In the genomic region with DNA sequence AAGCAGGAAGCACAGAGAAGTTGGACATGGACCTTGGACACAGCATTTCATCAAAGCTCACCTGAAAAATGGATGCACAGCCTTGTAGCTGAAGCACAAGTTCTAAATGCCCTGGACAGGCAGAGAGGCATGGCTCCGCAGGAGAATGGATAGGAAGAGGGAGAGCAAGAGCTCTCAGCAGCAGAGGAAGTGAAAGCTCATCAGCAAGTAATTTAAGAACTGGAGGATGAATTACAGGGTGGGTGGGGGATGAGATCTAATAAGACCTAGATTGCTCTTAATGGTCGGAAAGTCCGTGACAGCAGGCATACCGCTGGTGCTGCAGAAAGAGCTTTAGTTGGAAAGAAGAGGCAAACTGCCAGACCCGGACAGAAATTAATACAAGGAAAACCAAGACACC, we compare ENCODE assay signal across 11 cellular contexts.
"Had no signal": no experiment of that assay in that cellular context is flagged by ENCODE, and none has a peak within 500 bp of the region (broad histone marks: within the 10 kb centered on the region; RNA-seq: fewer than 3 reads in every experiment).

No MANE protein-coding gene starts in this region.

- H3K36me3 ChIP-seq: breast epithelium, tibial nerve had no signal

- H3K27ac ChIP-seq: breast epithelium, tibial nerve had no signal

- H3K9me3 ChIP-seq: breast epithelium, tibial nerve had no signal

- H3K9me3 Mint-ChIP-seq: activated CD8-positive, alpha-beta T cell treated with anti-CD3 and anti-CD28 coated beads for 36 hours; activated naive CD4-positive, alpha-beta T cell treated with anti-CD3 and anti-CD28 coated beads, Interleukin-2, amount 50 U/mL, for 72 hours had no signal

- H3K4me3 Mint-ChIP-seq: activated CD8-positive, alpha-beta T cell treated with anti-CD3 and anti-CD28 coated beads for 36 hours had no signal

- H3K4me1 ChIP-seq: breast epithelium, tibial nerve had no signal

- ATAC-seq: activated CD8-positive, alpha-beta T cell treated with anti-CD3 and anti-CD28 coated beads for 36 hours; activated naive CD4-positive, alpha-beta T cell treated with anti-CD3 and anti-CD28 coated beads, Interleukin-2, amount 50 U/mL, for 72 hours had no signal

- DNase-seq: activated CD4-positive, alpha-beta T cell treated with anti-CD3 and anti-CD28 coated beads for 1 hour; activated CD8-positive, alpha-beta memory T cell treated with anti-CD3 and anti-CD28 coated beads, Interleukin-2, amount 50 U/mL, for 4 hours; activated CD8-positive, alpha-beta T cell treated with anti-CD3 and anti-CD28 coated beads for 36 hours; aorta; dermis blood vessel endothelial cell; hippocampal formation; kidney glomerular epithelial cell had no signal

- H3K4me3 ChIP-seq: breast epithelium, skin epidermis, tibial nerve had no signal
